1 cellular context compared by ENCODE assay signal in the genomic region with DNA sequence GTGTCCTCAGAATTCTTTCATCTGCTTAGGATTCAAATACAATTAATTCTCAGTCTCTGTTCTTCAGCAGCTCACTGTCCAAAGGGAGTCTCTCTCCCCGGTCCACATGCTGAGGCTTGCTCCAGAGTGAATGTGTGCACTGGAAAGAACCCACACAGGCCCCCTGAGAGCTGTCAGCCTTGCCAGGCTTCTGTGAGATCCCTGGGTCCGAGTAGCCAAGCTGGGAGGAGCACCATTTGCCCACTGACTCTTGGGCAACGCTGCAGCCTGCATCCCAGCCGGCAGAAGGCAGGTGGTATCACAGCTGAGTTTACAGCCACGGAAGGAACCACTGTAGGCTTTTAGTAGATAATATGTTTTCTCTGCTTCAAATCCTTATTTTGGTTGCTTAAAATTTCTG.
TF ChIP-seq lines count a peak whose summit lies in the region.

No MANE protein-coding gene starts in this region.

TF ChIP-seq in K562, 482 proteins besides CTCF, POLR2A, EP300 and RAD21:
- TF ChIP-seq STAT5A (IDR thresholded peaks at IDR 0.05; ENCODE audit: borderline replicate concordance, low read length) (no peak), EWSR1 (IDR thresholded peaks at IDR 0.05; ENCODE audit: borderline replicate concordance, low read depth, partially characterized antibody) (no peak)
